2 cellular contexts compared by ENCODE assay signal in genomic region chr1:183553769-183554168, GRCh38.
TF ChIP-seq lines count a peak whose summit lies in the region.

No MANE protein-coding gene starts in this region.

TF ChIP-seq in GM23338, 12 proteins besides CTCF, POLR2A, EP300 and RAD21:
- TF ChIP-seq ZNF114 (CRISPR knock-in tag; IDR thresholded peaks at IDR 0.05) (no peak), JUNB (IDR thresholded peaks at IDR 0.05; ENCODE audit: unreplicated experiment) (no peak), REST (IDR thresholded peaks at IDR 0.05; ENCODE audit: unreplicated experiment) (no peak), CREB1 (CRISPR knock-in tag; IDR thresholded peaks at IDR 0.05; ENCODE audit: low read depth) (no peak), ETS1 (IDR thresholded peaks at IDR 0.05) (no peak), EZH2phosphoT487 (IDR thresholded peaks at IDR 0.05; ENCODE audit: unreplicated experiment) (no peak), POLR2AphosphoS5 (IDR thresholded peaks at IDR 0.05; ENCODE audit: low read depth) (no peak), ZNF462 (CRISPR knock-in tag; IDR thresholded peaks at IDR 0.05) (no peak), EZH2 (IDR thresholded peaks at IDR 0.05; ENCODE audit: low read depth, unreplicated experiment) (no peak), ZNF331 (CRISPR knock-in tag; IDR thresholded peaks at IDR 0.05; ENCODE audit: low read depth) (no peak), STAT1 (IDR thresholded peaks at IDR 0.05; ENCODE audit: unreplicated experiment) (no peak), NANOG (IDR thresholded peaks at IDR 0.05; ENCODE audit: borderline replicate concordance) (no peak)

TF ChIP-seq in K562, 482 proteins besides CTCF, POLR2A, EP300 and RAD21:
- TF ChIP-seq SMARCA4 (IDR thresholded peaks at IDR 0.05): 0 out of 2 replicates have a peak, but pooled peaks have one; percentile 39
- peak; percentile 61; the same call in 1 of the 2 replicates for TF ChIP-seq SOX6 (IDR thresholded peaks at IDR 0.05)
- TF ChIP-seq CREBBP (IDR thresholded peaks at IDR 0.05; ENCODE audit: low read depth, low read length): no peak
- peak; percentile 29; the same call in 1 of the 2 replicates for TF ChIP-seq VEZF1 (CRISPR knock-in tag; IDR thresholded peaks at IDR 0.05)
- TF ChIP-seq MIER1 (IDR thresholded peaks at IDR 0.05; ENCODE audit: low read depth): no peak
- TF ChIP-seq POLR2AphosphoS5 (IDR thresholded peaks at IDR 0.05; ENCODE audit: control insufficient read depth, insufficient read depth, low read depth, low read length): 0 out of 2 replicates have a peak, but pooled peaks have one; percentile 15
- TF ChIP-seq KDM1A (IDR thresholded peaks at IDR 0.05): 0 out of 4 replicates have a peak, but pooled peaks of 1 of the 2 experiments have one; percentile 18
- peak; percentile 28; the same call in 1 of the 2 replicates for TF ChIP-seq CBFA2T3 (IDR thresholded peaks at IDR 0.05)
- TF ChIP-seq SMARCE1 (IDR thresholded peaks at IDR 0.05): peak; percentile 34; the same call in 1 of the 2 replicates
- TF ChIP-seq TBL1XR1 (IDR thresholded peaks at IDR 0.05; ENCODE audit: low read length in 2 of 2): no peak
- peak; percentile 30; the same call in 1 of the 2 replicates for TF ChIP-seq HMBOX1 (IDR thresholded peaks at IDR 0.05)
- TF ChIP-seq RCOR1 (IDR thresholded peaks at IDR 0.05; ENCODE audit: borderline replicate concordance in 1 of 2, low read depth in 2 of 2, low read length in 2 of 2): peak in 1 of 2 experiments; percentile 55; a peak in 1 of 4 replicates
- peak in 1 of 2 experiments; percentile 49; a peak in 2 of 4 replicates for TF ChIP-seq HDAC1 (IDR thresholded peaks at IDR 0.05)
- TF ChIP-seq NCOR1 (IDR thresholded peaks at IDR 0.05): peak; percentile 38; the same call in 1 of the 2 replicates
- peak; percentile 61 for TF ChIP-seq ARID1B (IDR thresholded peaks at IDR 0.05)
- TF ChIP-seq KLF1 (tag; IDR thresholded peaks at IDR 0.05): no peak
- peak; percentile 20; the same call in 1 of the 2 replicates for TF ChIP-seq TCF3 (CRISPR knock-in tag; IDR thresholded peaks at IDR 0.05)
